ENCODE assay signal across 8 cellular contexts in genomic region chr10:95756061-95756751, GRCh38. TPM values are rescaled to one million over a fixed set of nuclear protein-coding genes. Genes with fewer than 3 reads are reported as not detected.
DNase-seq lines count a peak whose midpoint lies in the region; ATAC-seq and TF ChIP-seq lines count a peak whose summit lies in the region.

TSS of gene ENTPD1 (plus strand) at chr10:95756163. CDS start at chr10:95756240, 77 bp downstream.

- H3K27ac ChIP-seq in BLaER1: no peak within 1 kb of the TSS
- no peak within 1 kb of the TSS for H3K27ac ChIP-seq in hepatocyte
- H3K27ac ChIP-seq in sigmoid colon: peak within 1 kb of the TSS; percentile 64 to 86 (median 77)

- no peaks in the 10 kb centered on the region for H3K36me3 ChIP-seq in BLaER1
- no peaks in the 10 kb centered on the region for H3K36me3 ChIP-seq in H7 (replicated peaks; ENCODE audit: control insufficient read depth, insufficient read depth, low read length)
- no peaks in the 10 kb centered on the region for H3K36me3 ChIP-seq in hepatocyte (replicated peaks; ENCODE audit: insufficient read depth, low read depth)
- H3K36me3 ChIP-seq in sigmoid colon: no peaks in the 10 kb centered on the region

- H3K27me3 ChIP-seq in BLaER1 (no peaks in the 10 kb centered on the region), H7 (ENCODE audit: control insufficient read depth, insufficient read depth, low read length) (no peaks in the 10 kb centered on the region), hepatocyte (peaks cover 10% of the 10 kb centered on the region), sigmoid colon (no peaks in the 10 kb centered on the region)

- intact Hi-C loops in sigmoid colon (cut with DNase I): loop anchor here (5.0 kb wide), 2 partner anchors 36 to 86 kb away; no protein-coding TSS in a partner anchor

- H3K4me2 ChIP-seq in BLaER1 (peak within 1 kb of the TSS; percentile 9; the same call in 1 of the 2 replicates), hepatocyte (peak within 1 kb of the TSS; percentile 74)

- H3K9me3 ChIP-seq in BLaER1 (no peaks in the 10 kb centered on the region), hepatocyte (ENCODE audit: low read depth) (no peaks in the 10 kb centered on the region), sigmoid colon (no peaks in the 10 kb centered on the region)

- 2% methylated on average over 11 of the region's 11 CpGs for WGBS in hepatocyte (ENCODE audit: low lambda C conversion rate, missing lambda C conversion rate)
- 11 to 14% methylated on average over 11 of the region's 11 CpGs for WGBS in sigmoid colon, 2 donors

- H3K4me3 Mint-ChIP-seq in activated naive CD8-positive, alpha-beta T cell treated with anti-CD3 and anti-CD28 coated beads for 36 hours: peak within 1 kb of the TSS; percentile 54

- H3K9me2 ChIP-seq in hepatocyte (replicated peaks; ENCODE audit: insufficient read depth): no peaks in the 10 kb centered on the region

- TF ChIP-seq CTCF in hepatocyte (IDR thresholded peaks at IDR 0.05; ENCODE audit: poor library complexity) (no peak), sigmoid colon (IDR thresholded peaks at IDR 0.05) (no peak)

- H3K4me3 ChIP-seq in BLaER1: no peak within 1 kb of the TSS
- H3K4me3 ChIP-seq in H7 (ENCODE audit: insufficient read depth, low read depth, low read length): peak within 1 kb of the TSS; percentile 28
- peak within 1 kb of the TSS; percentile 9 for H3K4me3 ChIP-seq in hepatocyte
- H3K4me3 ChIP-seq in sigmoid colon: peak within 1 kb of the TSS; percentile 18 to 51 (median 42)

- no peaks in the 10 kb centered on the region for H3K36me3 Mint-ChIP-seq in activated naive CD8-positive, alpha-beta T cell treated with anti-CD3 and anti-CD28 coated beads for 36 hours

- peaks cover 15% of the 10 kb centered on the region for H3K4me1 ChIP-seq in BLaER1
- H3K4me1 ChIP-seq in hepatocyte (ENCODE audit: insufficient read depth): no peaks in the 10 kb centered on the region
- H3K4me1 ChIP-seq in sigmoid colon: peaks cover 0 to 36% (median 33%) of the 10 kb centered on the region in 4 donors

- no peak for TF ChIP-seq EP300 in sigmoid colon (IDR thresholded peaks at IDR 0.05)

- H3K27ac Mint-ChIP-seq in activated naive CD8-positive, alpha-beta T cell treated with anti-CD3 and anti-CD28 coated beads for 36 hours: no peak within 1 kb of the TSS

- TF ChIP-seq POLR2A in sigmoid colon (IDR thresholded peaks at IDR 0.05): no peak

- H2AFZ ChIP-seq in hepatocyte: peak within 1 kb of the TSS; percentile 62

- no peaks in the 10 kb centered on the region for H4K20me1 ChIP-seq in BLaER1
- no peaks in the 10 kb centered on the region for H4K20me1 ChIP-seq in hepatocyte (ENCODE audit: insufficient read depth, poor library complexity, severe bottlenecking)

- peaks cover 13% of the 10 kb centered on the region for H3K4me1 Mint-ChIP-seq in activated naive CD8-positive, alpha-beta T cell treated with anti-CD3 and anti-CD28 coated beads for 36 hours

- no peak within 1 kb of the TSS for H3K9ac ChIP-seq in BLaER1

- DNase-seq in H7 (peak; percentile 45), hepatocyte (ENCODE audit: low spot score) (no peak), sigmoid colon (no peak), NCI-H1092 (lab: John Stamatoyannopoulos, UW) (no peak), HT-29 (ENCODE audit: low spot score) (no peak)
- DNase-seq in activated naive CD8-positive, alpha-beta T cell treated with anti-CD3 and anti-CD28 coated beads for 36 hours: no peak

- no peaks in the 10 kb centered on the region for H3K9me3 Mint-ChIP-seq in activated naive CD8-positive, alpha-beta T cell treated with anti-CD3 and anti-CD28 coated beads for 36 hours

- H3K27me3 Mint-ChIP-seq in activated naive CD8-positive, alpha-beta T cell treated with anti-CD3 and anti-CD28 coated beads for 36 hours: peaks cover 37% of the 10 kb centered on the region

- no peaks in the 10 kb centered on the region for H3K79me2 ChIP-seq in hepatocyte

- ATAC-seq in GM21717 (IDR thresholded peaks at IDR 0.05; ENCODE audit: unreplicated experiment): no peak

RNA-seq across cellular contexts. Expression of gene ENTPD1, which starts in this region (rescaled TPM):
- total RNA-seq in H7 (2014; rRNA removed; shearing (Covaris generic)): 0.42 and 0.92 TPM in 2 replicates
- total RNA-seq in activated naive CD8-positive, alpha-beta T cell treated with anti-CD3 and anti-CD28 coated beads for 36 hours: under 1 TPM; 0.64 to 0.99 TPM
- 6.2 and 8.9 TPM in 2 replicates for total RNA-seq in hepatocyte
- polyA plus RNA-seq in hepatocyte: 1.5 and 4.1 TPM in 2 replicates
- 100 to 1,000 TPM in 1 of 4 donors, 10 to 100 TPM in 3; 18.5 to 112 (median 24.1) TPM for total RNA-seq in sigmoid colon
- polyA plus RNA-seq in sigmoid colon: 10 to 100 TPM in 1 of 3 donors, 1 to 10 TPM in 2; 5.4 to 12.0 (median 9.9) TPM
- total RNA-seq in HT-29 (2014; rRNA removed; shearing (Covaris generic)): not detected in 2 replicates

Comparison
In these comparisons a context has a peak if more than half of its experiments do, and no peak if none do; other contexts are left out.
1. Peak in DNase-seq and H3K4me3 ChIP-seq in H7; RNA of the gene not detected or under 1 TPM.
2. H3K27ac ChIP-seq: peak in sigmoid colon (4 of 4); none in BLaER1 (single experiment) and hepatocyte (single experiment).